Comparison of ENCODE assay signal across 16 cellular contexts in genomic region chr3:194407423-194407822, GRCh38. TPM values are rescaled to one million over a fixed set of nuclear protein-coding genes. Genes with fewer than 3 reads are reported as not detected.
A peak's percentile ranks its signal among the peaks of the same experiment; 100 is the strongest.
DNase-seq lines count a peak whose midpoint lies in the region; ATAC-seq, FAIRE-seq and TF ChIP-seq lines count a peak whose summit lies in the region.
"Had no signal": no experiment of that assay in that cellular context is flagged by ENCODE, and none has a peak within 500 bp of the region (broad histone marks: within the 10 kb centered on the region; RNA-seq: fewer than 3 reads in every experiment).

No MANE protein-coding gene starts in this region.

- no peaks in the 10 kb centered on the region for H3K27me3 ChIP-seq in osteoblast (ENCODE audit: insufficient read depth, low read length)
- H3K27me3 ChIP-seq: uterus had no signal

- peaks cover 76% of the 10 kb centered on the region for H3K36me3 ChIP-seq in osteoblast (ENCODE audit: insufficient read depth, low read length)
- H3K36me3 ChIP-seq: uterus had no signal

- H3K4me1 Mint-ChIP-seq in activated CD8-positive, alpha-beta T cell treated with anti-CD3 and anti-CD28 coated beads for 36 hours (ENCODE audit: low read depth), result peaks cover 6% of the 10 kb centered on the region
- H3K4me1 Mint-ChIP-seq in activated CD8-positive, alpha-beta T cell treated with anti-CD3 and anti-CD28 coated beads, Interleukin-2, amount 10 ng/mL, durations not matched to agents 7 days and 5 days (ENCODE audit: low read depth), result no peaks in the 10 kb centered on the region

- H3K4me2 ChIP-seq in osteoblast (ENCODE audit: insufficient read depth, low read length), result no peak overlapping the region

- no peaks in the 10 kb centered on the region for H3K9me3 Mint-ChIP-seq in activated CD8-positive, alpha-beta T cell treated with anti-CD3 and anti-CD28 coated beads for 36 hours
- no peaks in the 10 kb centered on the region for H3K9me3 Mint-ChIP-seq in activated CD8-positive, alpha-beta T cell treated with anti-CD3 and anti-CD28 coated beads, Interleukin-2, amount 10 ng/mL, durations not matched to agents 7 days and 5 days (ENCODE audit: insufficient read depth)
- H3K9me3 Mint-ChIP-seq: brain had no signal

- POLR2A ChIA-PET in activated CD8-positive, alpha-beta T cell treated with anti-CD3 and anti-CD28 coated beads for 36 hours (lab: Charles Lee), result interaction anchor here (0.6 to 4.3 kb wide), 2 partner anchors 10 to 69 kb away, joined by 3 to 21 read pairs; no protein-coding TSS in a partner anchor
- POLR2A ChIA-PET in activated CD8-positive, alpha-beta T cell treated with anti-CD3 and anti-CD28 coated beads, Interleukin-2, amount 10 ng/mL, durations not matched to agents 7 days and 5 days (lab: Charles Lee), result no interaction called here

- CTCF ChIA-PET in activated CD8-positive, alpha-beta T cell treated with anti-CD3 and anti-CD28 coated beads for 36 hours (lab: Charles Lee), result interaction anchor here (0.8 to 15.5 kb wide), 8 partner anchors 9 to 187 kb away, joined by 3 to 188 read pairs (median 4); no protein-coding TSS in a partner anchor
- CTCF ChIA-PET in activated CD8-positive, alpha-beta T cell treated with anti-CD3 and anti-CD28 coated beads, Interleukin-2, amount 10 ng/mL, durations not matched to agents 7 days and 5 days (lab: Charles Lee), result interaction anchor here (0.7 to 4.9 kb wide), 9 partner anchors 11 to 166 kb away, joined by 3 to 35 read pairs (median 4); no protein-coding TSS in a partner anchor

- H3K27me3 Mint-ChIP-seq in activated CD8-positive, alpha-beta T cell treated with anti-CD3 and anti-CD28 coated beads for 36 hours, result no peaks in the 10 kb centered on the region
- no peaks in the 10 kb centered on the region for H3K27me3 Mint-ChIP-seq in activated CD8-positive, alpha-beta T cell treated with anti-CD3 and anti-CD28 coated beads, Interleukin-2, amount 10 ng/mL, durations not matched to agents 7 days and 5 days (ENCODE audit: low read depth)
- H3K27me3 Mint-ChIP-seq: brain had no signal

- peak overlapping the region; percentile 17 for H3K27ac ChIP-seq in osteoblast (ENCODE audit: low read depth, low read length)
- H3K27ac ChIP-seq: uterus had no signal

- H3K79me2 ChIP-seq in osteoblast (ENCODE audit: insufficient read depth, low read length), result peaks cover 9% of the 10 kb centered on the region

- DNase-seq in activated CD8-positive, alpha-beta T cell treated with anti-CD3 and anti-CD28 coated beads for 36 hours, result peak; percentile 37
- no peak for DNase-seq in activated CD8-positive, alpha-beta T cell treated with anti-CD3 and anti-CD28 coated beads, Interleukin-2, amount 10 ng/mL, durations not matched to agents 7 days and 5 days
- DNase-seq in M059J (ENCODE audit: low read depth) (peak; percentile 65), dermis microvascular lymphatic vessel endothelial cell (ENCODE audit: low read depth in 2 of 2) (peak; percentile 47 to 78), osteoblast (ENCODE audit: insufficient read length, low spot score, missing footprints) (no peak), ecto neural progenitor cell (ENCODE audit: low spot score) (no peak), frontal cortex (ENCODE audit: low spot score in 2 of 2) (no peak)
- DNase-seq: DMS 273 treated with DMSO at 0.1 percent for 48 hours, mesendoderm, MM.1S, NCI-H226, uterus had no signal

- intact Hi-C loops in activated CD8-positive, alpha-beta T cell treated with anti-CD3 and anti-CD28 coated beads for 36 hours (cut with micrococcal nuclease), result no loop called here

- no peaks in the 10 kb centered on the region for H3K9me3 ChIP-seq in osteoblast (ENCODE audit: low read depth, low read length)
- H3K9me3 ChIP-seq: uterus had no signal

- H3K27ac Mint-ChIP-seq in activated CD8-positive, alpha-beta T cell treated with anti-CD3 and anti-CD28 coated beads for 36 hours, result no peak overlapping the region
- H3K27ac Mint-ChIP-seq in activated CD8-positive, alpha-beta T cell treated with anti-CD3 and anti-CD28 coated beads, Interleukin-2, amount 10 ng/mL, durations not matched to agents 7 days and 5 days, result no peak overlapping the region

- no peak for FAIRE-seq in frontal cortex (lab: Jason Lieb, UNC)

- H3K4me3 Mint-ChIP-seq in activated CD8-positive, alpha-beta T cell treated with anti-CD3 and anti-CD28 coated beads for 36 hours, result no peak overlapping the region
- no peak overlapping the region for H3K4me3 Mint-ChIP-seq in activated CD8-positive, alpha-beta T cell treated with anti-CD3 and anti-CD28 coated beads, Interleukin-2, amount 10 ng/mL, durations not matched to agents 7 days and 5 days
- H3K4me3 Mint-ChIP-seq: brain had no signal

- peaks cover 7% of the 10 kb centered on the region for H4K20me1 ChIP-seq in osteoblast (ENCODE audit: insufficient read depth, low read length)

- H3K36me3 Mint-ChIP-seq in activated CD8-positive, alpha-beta T cell treated with anti-CD3 and anti-CD28 coated beads for 36 hours (ENCODE audit: low read depth), result peaks cover 32% of the 10 kb centered on the region
- peaks cover 18% of the 10 kb centered on the region for H3K36me3 Mint-ChIP-seq in activated CD8-positive, alpha-beta T cell treated with anti-CD3 and anti-CD28 coated beads, Interleukin-2, amount 10 ng/mL, durations not matched to agents 7 days and 5 days (ENCODE audit: low read depth)

- no peak overlapping the region for H3K4me3 ChIP-seq in osteoblast (ENCODE audit: insufficient read depth, low read length)
- H3K4me3 ChIP-seq: uterus had no signal

- TF ChIP-seq CTCF in activated CD8-positive, alpha-beta T cell treated with anti-CD3 and anti-CD28 coated beads for 36 hours (IDR thresholded peaks at IDR 0.05), result no peak
- TF ChIP-seq CTCF in osteoblast (IDR thresholded peaks at IDR 0.05; ENCODE audit: extremely low read depth, low read depth, low read length), result no peak

- peak; percentile 49 for ATAC-seq in activated CD8-positive, alpha-beta T cell treated with anti-CD3 and anti-CD28 coated beads for 36 hours
- no peak for ATAC-seq in activated CD8-positive, alpha-beta T cell treated with anti-CD3 and anti-CD28 coated beads, Interleukin-2, amount 10 ng/mL, durations not matched to agents 7 days and 5 days
- no peak for ATAC-seq in HG02678 (IDR thresholded peaks at IDR 0.05; ENCODE audit: unreplicated experiment)

- no peak overlapping the region for H2AFZ ChIP-seq in osteoblast (ENCODE audit: low read length)

- H3K4me1 ChIP-seq in osteoblast (ENCODE audit: insufficient read depth, low read length), result peaks cover 3% of the 10 kb centered on the region
- H3K4me1 ChIP-seq: uterus had no signal

RNA-seq across cellular contexts. Expression of gene GP5, which starts 8.4 kb away (rescaled TPM):
- under 1 TPM; 0.72 to 0.83 TPM for total RNA-seq in activated CD8-positive, alpha-beta T cell treated with anti-CD3 and anti-CD28 coated beads for 36 hours
- 1 to 10 TPM; 1.3 to 1.4 TPM for total RNA-seq in activated CD8-positive, alpha-beta T cell treated with anti-CD3 and anti-CD28 coated beads, Interleukin-2, amount 10 ng/mL, durations not matched to agents 7 days and 5 days
- total RNA-seq in M059J (2014; rRNA removed; shearing (Covaris generic)), result 0.12 TPM in 1 of 2 replicates, not detected in the other
- total RNA-seq in dermis microvascular lymphatic vessel endothelial cell (0.13 TPM in 2 replicates), osteoblast (0.29 and 0.36 TPM in 2 replicates), frontal cortex (not detected)
- total RNA-seq: epithelial cell of proximal tubule, osteocyte had no signal

RNA-seq across cellular contexts. Expression of gene LRRC15, which starts 37.9 kb away (rescaled TPM):
- not detected for total RNA-seq in activated CD8-positive, alpha-beta T cell treated with anti-CD3 and anti-CD28 coated beads for 36 hours
- total RNA-seq in activated CD8-positive, alpha-beta T cell treated with anti-CD3 and anti-CD28 coated beads, Interleukin-2, amount 10 ng/mL, durations not matched to agents 7 days and 5 days, result not detected
- total RNA-seq in M059J (2014; rRNA removed; shearing (Covaris generic)), result 9.1 and 9.6 TPM in 2 replicates
- total RNA-seq in dermis microvascular lymphatic vessel endothelial cell, result 0.38 and 0.51 TPM in 2 replicates
- total RNA-seq in osteoblast, result 3.6 and 5.0 TPM in 2 replicates
- not detected for total RNA-seq in frontal cortex
- total RNA-seq: epithelial cell of proximal tubule had no signal

RNA-seq across cellular contexts. Expression of gene CPN2, which starts 56.3 kb away (rescaled TPM):
- total RNA-seq in activated CD8-positive, alpha-beta T cell treated with anti-CD3 and anti-CD28 coated beads for 36 hours, result not detected
- total RNA-seq in activated CD8-positive, alpha-beta T cell treated with anti-CD3 and anti-CD28 coated beads, Interleukin-2, amount 10 ng/mL, durations not matched to agents 7 days and 5 days, result not detected
- not detected in 2 replicates for total RNA-seq in M059J (2014; rRNA removed; shearing (Covaris generic))
- total RNA-seq in dermis microvascular lymphatic vessel endothelial cell (not detected in 2 replicates), osteoblast (under 0.01 and 0.29 TPM in 2 replicates), frontal cortex (not detected)
- total RNA-seq: epithelial cell of proximal tubule, osteocyte had no signal

Comparison
In these comparisons a context has a peak if more than half of its experiments do, and no peak if none do; other contexts are left out.
1. DNase-seq: peak in activated CD8-positive, alpha-beta T cell treated with anti-CD3 and anti-CD28 coated beads for 36 hours (single experiment), M059J (single experiment) and dermis microvascular lymphatic vessel endothelial cell (2 of 2); none in activated CD8-positive, alpha-beta T cell treated with anti-CD3 and anti-CD28 coated beads, Interleukin-2, amount 10 ng/mL, durations not matched to agents 7 days and 5 days (single experiment), osteoblast (single experiment), ecto neural progenitor cell (single experiment) and frontal cortex (0 of 2).